Comparison of ENCODE assay signal across 11 cellular contexts in genomic region chr2:21019678-21020021, GRCh38. TPM values are rescaled to one million over a fixed set of nuclear protein-coding genes. Genes with fewer than 3 reads are reported as not detected.
"Had no signal": no experiment of that assay in that cellular context is flagged by ENCODE, and none has a peak within 500 bp of the region (broad histone marks: within the 10 kb centered on the region; RNA-seq: fewer than 3 reads in every experiment).

No MANE protein-coding gene starts in this region.

- H3K9me3 ChIP-seq: HAP-1 had no signal

- H3K9ac ChIP-seq: GM23248 had no signal

- H3K4me3 ChIP-seq: GM23248, GM23338, HAP-1 had no signal

- H3K4me1 ChIP-seq: HAP-1 had no signal

- H3K36me3 ChIP-seq: HAP-1 had no signal

- ATAC-seq: GM23338, HCT116 had no signal

- FAIRE-seq: H1, H54 had no signal

- H3K4me2 ChIP-seq: GM23338 had no signal

- H2AFZ ChIP-seq: GM23248, GM23338 had no signal

- H3K27ac ChIP-seq: GM23248 had no signal

- DNase-seq: GM23248, H7, H9, HCEC 1CT, HFFc6 had no signal

RNA-seq across cellular contexts. Expression of gene APOB, which starts 24.2 kb away (rescaled TPM):
- total RNA-seq: GM23248, H4, HFFc6 had no signal
- polyA plus RNA-seq: GM23248 had no signal
